Comparison of ENCODE assay signal across 8 cellular contexts in genomic region chr1:9908846-9909221, GRCh38. TPM values are rescaled to one million over a fixed set of nuclear protein-coding genes. Genes with fewer than 3 reads are reported as not detected.
DNase-seq lines count a peak whose midpoint lies in the region; ATAC-seq, FAIRE-seq and TF ChIP-seq lines count a peak whose summit lies in the region.

No MANE protein-coding gene starts in this region.

- H3K4me3 ChIP-seq in AG10803 (ENCODE audit: low read length) (peak overlapping the region; percentile 74), LNCaP clone FGC (ENCODE audit: low read depth, low read length) (peak overlapping the region; percentile 87)

- H3K27me3 Mint-ChIP-seq in natural killer cell treated with Interleukin-12 subunit alpha and Interleukin-12 subunit beta and Interleukin-15 and Interleukin-18, amount 100 ng/mL, for 72 hours: no peaks in the 10 kb centered on the region

- no peak for ATAC-seq in natural killer cell treated with Interleukin-12 subunit alpha and Interleukin-12 subunit beta and Interleukin-15 and Interleukin-18, amount 100 ng/mL, for 72 hours
- ATAC-seq in HG03280 (IDR thresholded peaks at IDR 0.05; ENCODE audit: unreplicated experiment): no peak

- H3K27ac ChIP-seq in cingulate gyrus (ENCODE audit: low read depth, low read length): peak overlapping the region; percentile 47

- no peaks in the 10 kb centered on the region for H3K36me3 Mint-ChIP-seq in natural killer cell treated with Interleukin-12 subunit alpha and Interleukin-12 subunit beta and Interleukin-15 and Interleukin-18, amount 100 ng/mL, for 72 hours

- peaks cover 46 to 58% of the 10 kb centered on the region in 2 donors for H3K4me1 Mint-ChIP-seq in natural killer cell treated with Interleukin-12 subunit alpha and Interleukin-12 subunit beta and Interleukin-15 and Interleukin-18, amount 100 ng/mL, for 72 hours (ENCODE audit: low read depth in 2 of 2)

- DNase-seq in AG10803 (ENCODE audit: low read depth) (no peak), LNCaP clone FGC (ENCODE audit: low read depth) (no peak), ureter (ENCODE audit: low spot score) (no peak), RCC 7860 (ENCODE audit: low spot score) (no peak), foreskin melanocyte (no peak)
- no peak for DNase-seq in natural killer cell treated with Interleukin-12 subunit alpha and Interleukin-12 subunit beta and Interleukin-15 and Interleukin-18, amount 100 ng/mL, for 72 hours (ENCODE audit: low spot score)

- H3K4me3 Mint-ChIP-seq in natural killer cell treated with Interleukin-12 subunit alpha and Interleukin-12 subunit beta and Interleukin-15 and Interleukin-18, amount 100 ng/mL, for 72 hours: peak overlapping the region; percentile 100

- FAIRE-seq in RCC 7860 (lab: Jason Lieb, UNC): no peak

- H3K27ac Mint-ChIP-seq in natural killer cell treated with Interleukin-12 subunit alpha and Interleukin-12 subunit beta and Interleukin-15 and Interleukin-18, amount 100 ng/mL, for 72 hours: peak overlapping the region; percentile 94 to 99

- no peaks in the 10 kb centered on the region for H3K9me3 Mint-ChIP-seq in natural killer cell treated with Interleukin-12 subunit alpha and Interleukin-12 subunit beta and Interleukin-15 and Interleukin-18, amount 100 ng/mL, for 72 hours

- TF ChIP-seq CTCF in AG10803 (conservative IDR thresholded peaks at IDR 0.05; ENCODE audit: low read length): no peak
- TF ChIP-seq CTCF in LNCaP clone FGC (IDR thresholded peaks at IDR 0.05; ENCODE audit: control insufficient read depth, extremely low read depth, insufficient read depth): no peak

RNA-seq across cellular contexts. Expression of gene CTNNBIP1, which starts 1.2 kb away (rescaled TPM):
- 10 to 100 TPM; 12.5 to 18.7 TPM for total RNA-seq in natural killer cell treated with Interleukin-12 subunit alpha and Interleukin-12 subunit beta and Interleukin-15 and Interleukin-18, amount 100 ng/mL, for 72 hours
- 28.4 TPM for total RNA-seq in ureter

RNA-seq across cellular contexts. Expression of gene LZIC, which starts 34.4 kb away (rescaled TPM):
- total RNA-seq in natural killer cell treated with Interleukin-12 subunit alpha and Interleukin-12 subunit beta and Interleukin-15 and Interleukin-18, amount 100 ng/mL, for 72 hours: 10 to 100 TPM; 24.8 to 25.5 TPM
- total RNA-seq in ureter: 27.5 TPM

RNA-seq across cellular contexts. Expression of gene NMNAT1, which starts 34.4 kb away (rescaled TPM):
- 10 to 100 TPM in 1 of 2 donors, 1 to 10 TPM in 1; 9.8 to 12.3 TPM for total RNA-seq in natural killer cell treated with Interleukin-12 subunit alpha and Interleukin-12 subunit beta and Interleukin-15 and Interleukin-18, amount 100 ng/mL, for 72 hours
- total RNA-seq in ureter: 12.6 TPM
